ENCODE assay signal across 24 cellular contexts in genomic region chr1:93206567-93206954, GRCh38. TPM values are rescaled to one million over a fixed set of nuclear protein-coding genes. Genes with fewer than 3 reads are reported as not detected.
DNase-seq lines count a peak whose midpoint lies in the region; ATAC-seq, FAIRE-seq and TF ChIP-seq lines count a peak whose summit lies in the region.
"Had no signal": no experiment of that assay in that cellular context is flagged by ENCODE, and none has a peak within 500 bp of the region (broad histone marks: within the 10 kb centered on the region; RNA-seq: fewer than 3 reads in every experiment).

No MANE protein-coding gene starts in this region.

- FAIRE-seq in A549 (lab: Jason Lieb, UNC) = no peak
- FAIRE-seq: D721Med, GM12878, GM18507, H1 had no signal

- H3K4me2 ChIP-seq in A549 = no peak overlapping the region
- H3K4me2 ChIP-seq: BLaER1 treated with 17β-estradiol and CSF1 and Interleukin-3, amounts not matched to agents 10 nM and 100 nM had no signal

- DNase-seq in A549 (ENCODE audit: low read depth in 1 of 2, low spot score in 1 of 2) (no peak), SK-N-MC (ENCODE audit: low read depth, low spot score) (peak; percentile 18), left lobe of liver (ENCODE audit: low spot score) (no peak), NCI-H146 treated with DMSO at 0.1 percent for 48 hours (lab: John Stamatoyannopoulos, UW; ENCODE audit: unreplicated experiment) (no peak), RKO (ENCODE audit: low spot score) (no peak), NCI-H345 treated with DMSO at 0.1 percent for 48 hours (lab: John Stamatoyannopoulos, UW; ENCODE audit: unreplicated experiment) (no peak)
- DNase-seq: ACHN; AML-193; BE2C; CD4-positive, alpha-beta T cell; CD8-positive, alpha-beta memory T cell; DMS 273 treated with DMSO at 0.1 percent for 48 hours; DMS79; EL; GDM1; GM23248; H7; HCEC 1CT had no signal

- no peak for TF ChIP-seq CTCF in A549 (IDR thresholded peaks at IDR 0.05)

- peaks cover 23% of the 10 kb centered on the region for H3K36me3 ChIP-seq in SK-N-MC (ENCODE audit: insufficient read depth, low read length)
- H3K36me3 ChIP-seq: BE2C had no signal

- POLR2A ChIA-PET in A549 (lab: Yijun Ruan, JAX) = no interaction called here

- H3K9me3 ChIP-seq in A549 = no peaks in the 10 kb centered on the region
- H3K9me3 ChIP-seq in SK-N-MC (ENCODE audit: low read depth, low read length) = no peaks in the 10 kb centered on the region
- H3K9me3 ChIP-seq: BE2C; BLaER1 treated with 17β-estradiol and CSF1 and Interleukin-3, amounts not matched to agents 10 nM and 100 nM had no signal

- H3K4me3 ChIP-seq in A549 = no peak overlapping the region
- H3K4me3 ChIP-seq in SK-N-MC = peak overlapping the region; percentile 12; the same call in 1 of the 2 replicates
- H3K4me3 ChIP-seq: BLaER1 treated with 17β-estradiol and CSF1 and Interleukin-3, amounts not matched to agents 10 nM and 100 nM; GM12878; GM23248 had no signal

- ATAC-seq in A549 (no peak), left lobe of liver (peak; percentile 22)
- ATAC-seq: GM12878 had no signal

- H3K27ac ChIP-seq in A549 (no peak overlapping the region), SK-N-MC (peak overlapping the region; percentile 44)
- H3K27ac ChIP-seq: 22Rv1; BLaER1 treated with 17β-estradiol and CSF1 and Interleukin-3, amounts not matched to agents 10 nM and 100 nM; GM23248 had no signal

- no peak overlapping the region for H3K9ac ChIP-seq in SK-N-MC (ENCODE audit: insufficient read length)
- H3K9ac ChIP-seq: BLaER1 treated with 17β-estradiol and CSF1 and Interleukin-3, amounts not matched to agents 10 nM and 100 nM; GM23248 had no signal

- TF ChIP-seq RAD21 in A549 (conservative IDR thresholded peaks at IDR 0.05 in 1 of 2, IDR thresholded peaks at IDR 0.05 in 1 of 2) = no peak

- no peak for TF ChIP-seq EP300 in A549 (IDR thresholded peaks at IDR 0.05)

- H3K4me1 ChIP-seq in A549 = no peaks in the 10 kb centered on the region
- H3K4me1 ChIP-seq: BE2C had no signal

- no peak for TF ChIP-seq POLR2A in A549 (IDR thresholded peaks at IDR 0.05; ENCODE audit: low read length)

- CTCF ChIA-PET in A549 (lab: Yijun Ruan, JAX) = interaction anchor here (1.0 kb wide), 1 partner anchor 9 kb away, joined by 3 read pairs; no protein-coding TSS in a partner anchor

TF ChIP-seq in A549, 52 proteins besides CTCF, POLR2A, EP300 and RAD21:
- TF ChIP-seq ELK1 (IDR thresholded peaks at IDR 0.05; ENCODE audit: low read depth, low read length) (no peak), MAFK (IDR thresholded peaks at IDR 0.05; ENCODE audit: partially characterized antibody) (peak; percentile 41)

RNA-seq across cellular contexts. Expression of gene CCDC18, which starts 26.0 kb away (rescaled TPM):
- polyA plus RNA-seq in A549 (2011; rRNA removed) (4.6 and 9.8 TPM in 2 replicates), A549 (2017; fragmentation: RNase III; extraction: RNeasy Plus Mini Kit Qiagen cat#74134 plus additional on column Dnase treatment) (8.5 to 10.3 TPM (median 10.0 TPM) in 3 replicates)
- polyA plus RNA-seq in A549 (2012; cell fraction: cytosol; rRNA removed) = 1.5 and 2.0 TPM in 2 replicates
- 1.7 and 1.8 TPM in 2 replicates for polyA plus RNA-seq in A549 (2012; cell fraction: nucleus; rRNA removed)
- 1.6 and 3.1 TPM in 2 replicates for polyA minus RNA-seq in A549 (2011; rRNA and poly(A)+ RNA removed)
- total RNA-seq in left lobe of liver = 2.3 TPM

RNA-seq across cellular contexts. Expression of gene TMED5, which starts 26.3 kb away (rescaled TPM):
- 58.0 and 70.7 TPM in 2 replicates for polyA plus RNA-seq in A549 (2011; rRNA removed)
- 14.8 and 17.4 TPM in 2 replicates for polyA plus RNA-seq in A549 (2012; cell fraction: cytosol; rRNA removed)
- polyA plus RNA-seq in A549 (2012; cell fraction: nucleus; rRNA removed) = 9.2 and 9.3 TPM in 2 replicates
- 38.1 to 44.5 TPM (median 40.4 TPM) in 3 replicates for polyA plus RNA-seq in A549 (2017; fragmentation: RNase III; extraction: RNeasy Plus Mini Kit Qiagen cat#74134 plus additional on column Dnase treatment)
- 15.2 and 16.2 TPM in 2 replicates for polyA minus RNA-seq in A549 (2011; rRNA and poly(A)+ RNA removed)
- total RNA-seq in left lobe of liver = 68.5 TPM
